In genomic region chr5:65925601-65926275, GRCh38 we compare ENCODE assay signal across 1 cellular context.
TF ChIP-seq lines count a peak whose summit lies in the region.

No MANE protein-coding gene starts in this region.

TF ChIP-seq in K562, 482 proteins besides CTCF, POLR2A, EP300 and RAD21 (continued from another document and continues in another):
- TF ChIP-seq ZNF318 (IDR thresholded peaks at IDR 0.05; ENCODE audit: borderline replicate concordance in 1 of 2, low read depth in 1 of 2) (no peak), ZNF184 (CRISPR knock-in tag; IDR thresholded peaks at IDR 0.05) (no peak), JUN (IDR thresholded peaks at IDR 0.05; ENCODE audit: borderline replicate concordance, low read depth, low read length) (no peak), JUN (CRISPR knock-in tag; IDR thresholded peaks at IDR 0.05; ENCODE audit: borderline replicate concordance) (no peak), TCF3 (CRISPR knock-in tag; IDR thresholded peaks at IDR 0.05) (no peak), ILK (tag; IDR thresholded peaks at IDR 0.05; ENCODE audit: borderline replicate concordance, low read depth) (no peak), HMG20A (CRISPR knock-in tag; conservative IDR thresholded peaks at IDR 0.05) (no peak), ESRRA (IDR thresholded peaks at IDR 0.05; ENCODE audit: borderline replicate concordance, low read depth) (peak; percentile 6; the same call in 1 of the 2 replicates), TFAM (CRISPR knock-in tag; conservative IDR thresholded peaks at IDR 0.05) (no peak), PYGO2 (tag; IDR thresholded peaks at IDR 0.05) (no peak), NR3C1 (CRISPR knock-in tag; IDR thresholded peaks at IDR 0.05) (peak; percentile 64; the same call in 1 of the 2 replicates), ZNF324 (CRISPR knock-in tag; IDR thresholded peaks at IDR 0.05) (no peak), CTBP1 (IDR thresholded peaks at IDR 0.05; ENCODE audit: borderline replicate concordance) (peak; percentile 88), ZNF124 (CRISPR knock-in tag; IDR thresholded peaks at IDR 0.05) (no peak), NCOR1 (IDR thresholded peaks at IDR 0.05) (peak; percentile 42; the same call in 1 of the 2 replicates), TAL1 (IDR thresholded peaks at IDR 0.05) (no peak), RBM14 (IDR thresholded peaks at IDR 0.05; ENCODE audit: borderline replicate concordance, insufficient read depth, low read depth, low read length) (0 out of 2 replicates have a peak, but pooled peaks have one; percentile 83), MTA1 (IDR thresholded peaks at IDR 0.05; ENCODE audit: borderline replicate concordance) (peak; percentile 18; the same call in 1 of the 2 replicates), XRCC3 (IDR thresholded peaks at IDR 0.05) (no peak), MYC (IDR thresholded peaks at IDR 0.05; ENCODE audit: low read depth, low read length) (no peak), MYC (CRISPR knock-in tag; IDR thresholded peaks at IDR 0.05; ENCODE audit: borderline replicate concordance, low read depth) (peak; percentile 38; the same call in 1 of the 2 replicates), PBX2 (CRISPR knock-in tag; IDR thresholded peaks at IDR 0.05; ENCODE audit: low read depth) (no peak), PBX2 (tag; conservative IDR thresholded peaks at IDR 0.05; ENCODE audit: low read depth) (no peak), NFATC3 (IDR thresholded peaks at IDR 0.05) (no peak), STAG1 (CRISPR knock-in tag; IDR thresholded peaks at IDR 0.05; ENCODE audit: borderline replicate concordance) (no peak; the same call in 1 of the 2 replicates), FOXP1 (CRISPR knock-in tag; IDR thresholded peaks at IDR 0.05) (peak; percentile 89; the same call in 1 of the 2 replicates), NRF1 (conservative IDR thresholded peaks at IDR 0.05 in 1 of 2, IDR thresholded peaks at IDR 0.05 in 1 of 2) (peak; percentile 77 to 84), AFF4 (CRISPR knock-in tag; IDR thresholded peaks at IDR 0.05) (no peak; the same call in 1 of the 2 replicates), KAT8 (IDR thresholded peaks at IDR 0.05; ENCODE audit: low read depth) (no peak), ZBED1 (IDR thresholded peaks at IDR 0.05) (no peak), WHSC1 (IDR thresholded peaks at IDR 0.05; ENCODE audit: low read length) (no peak), GTF3C2 (IDR thresholded peaks at IDR 0.05; ENCODE audit: borderline replicate concordance, extremely low read depth, insufficient read length) (no peak), ZNF140 (CRISPR knock-in tag; IDR thresholded peaks at IDR 0.05) (no peak), TSC22D4 (tag; IDR thresholded peaks at IDR 0.05) (no peak)
- TF ChIP-seq, protein P1, sequence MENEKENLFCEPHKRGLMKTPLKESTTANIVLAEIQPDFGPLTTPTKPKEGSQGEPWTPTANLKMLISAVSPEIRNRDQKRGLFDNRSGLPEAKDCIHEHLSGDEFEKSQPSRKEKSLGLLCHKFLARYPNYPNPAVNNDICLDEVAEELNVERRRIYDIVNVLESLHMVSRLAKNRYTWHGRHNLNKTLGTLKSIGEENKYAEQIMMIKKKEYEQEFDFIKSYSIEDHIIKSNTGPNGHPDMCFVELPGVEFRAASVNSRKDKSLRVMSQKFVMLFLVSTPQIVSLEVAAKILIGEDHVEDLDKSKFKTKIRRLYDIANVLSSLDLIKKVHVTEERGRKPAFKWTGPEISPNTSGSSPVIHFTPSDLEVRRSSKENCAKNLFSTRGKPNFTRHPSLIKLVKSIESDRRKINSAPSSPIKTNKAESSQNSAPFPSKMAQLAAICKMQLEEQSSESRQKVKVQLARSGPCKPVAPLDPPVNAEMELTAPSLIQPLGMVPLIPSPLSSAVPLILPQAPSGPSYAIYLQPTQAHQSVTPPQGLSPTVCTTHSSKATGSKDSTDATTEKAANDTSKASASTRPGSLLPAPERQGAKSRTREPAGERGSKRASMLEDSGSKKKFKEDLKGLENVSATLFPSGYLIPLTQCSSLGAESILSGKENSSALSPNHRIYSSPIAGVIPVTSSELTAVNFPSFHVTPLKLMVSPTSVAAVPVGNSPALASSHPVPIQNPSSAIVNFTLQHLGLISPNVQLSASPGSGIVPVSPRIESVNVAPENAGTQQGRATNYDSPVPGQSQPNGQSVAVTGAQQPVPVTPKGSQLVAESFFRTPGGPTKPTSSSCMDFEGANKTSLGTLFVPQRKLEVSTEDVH (IDR thresholded peaks at IDR 0.05; ENCODE audit: low read depth, partially characterized antibody) = peak; percentile 80
- TF ChIP-seq, protein P2, sequence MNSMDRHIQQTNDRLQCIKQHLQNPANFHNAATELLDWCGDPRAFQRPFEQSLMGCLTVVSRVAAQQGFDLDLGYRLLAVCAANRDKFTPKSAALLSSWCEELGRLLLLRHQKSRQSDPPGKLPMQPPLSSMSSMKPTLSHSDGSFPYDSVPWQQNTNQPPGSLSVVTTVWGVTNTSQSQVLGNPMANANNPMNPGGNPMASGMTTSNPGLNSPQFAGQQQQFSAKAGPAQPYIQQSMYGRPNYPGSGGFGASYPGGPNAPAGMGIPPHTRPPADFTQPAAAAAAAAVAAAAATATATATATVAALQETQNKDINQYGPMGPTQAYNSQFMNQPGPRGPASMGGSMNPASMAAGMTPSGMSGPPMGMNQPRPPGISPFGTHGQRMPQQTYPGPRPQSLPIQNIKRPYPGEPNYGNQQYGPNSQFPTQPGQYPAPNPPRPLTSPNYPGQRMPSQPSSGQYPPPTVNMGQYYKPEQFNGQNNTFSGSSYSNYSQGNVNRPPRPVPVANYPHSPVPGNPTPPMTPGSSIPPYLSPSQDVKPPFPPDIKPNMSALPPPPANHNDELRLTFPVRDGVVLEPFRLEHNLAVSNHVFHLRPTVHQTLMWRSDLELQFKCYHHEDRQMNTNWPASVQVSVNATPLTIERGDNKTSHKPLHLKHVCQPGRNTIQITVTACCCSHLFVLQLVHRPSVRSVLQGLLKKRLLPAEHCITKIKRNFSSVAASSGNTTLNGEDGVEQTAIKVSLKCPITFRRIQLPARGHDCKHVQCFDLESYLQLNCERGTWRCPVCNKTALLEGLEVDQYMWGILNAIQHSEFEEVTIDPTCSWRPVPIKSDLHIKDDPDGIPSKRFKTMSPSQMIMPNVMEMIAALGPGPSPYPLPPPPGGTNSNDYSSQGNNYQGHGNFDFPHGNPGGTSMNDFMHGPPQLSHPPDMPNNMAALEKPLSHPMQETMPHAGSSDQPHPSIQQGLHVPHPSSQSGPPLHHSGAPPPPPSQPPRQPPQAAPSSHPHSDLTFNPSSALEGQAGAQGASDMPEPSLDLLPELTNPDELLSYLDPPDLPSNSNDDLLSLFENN (IDR thresholded peaks at IDR 0.05; ENCODE audit: low read depth in 2 of 2, low read length in 2 of 2) = no peak
